23 cellular contexts compared by ENCODE assay signal in genomic region chr3:67094167-67094566, GRCh38.
DNase-seq lines count a peak whose midpoint lies in the region; ATAC-seq, FAIRE-seq and TF ChIP-seq lines count a peak whose summit lies in the region.
"Had no signal": no experiment of that assay in that cellular context is flagged by ENCODE, and none has a peak within 500 bp of the region (broad histone marks: within the 10 kb centered on the region; RNA-seq: fewer than 3 reads in every experiment).

No MANE protein-coding gene starts in this region.

- H3K36me3 ChIP-seq in GM23338 (ENCODE audit: insufficient read depth) (no peaks in the 10 kb centered on the region), hepatocyte (replicated peaks; ENCODE audit: insufficient read depth, low read depth) (no peaks in the 10 kb centered on the region), sigmoid colon (no peaks in the 10 kb centered on the region), Peyer's patch (no peaks in the 10 kb centered on the region)
- H3K36me3 ChIP-seq: BLaER1, MG63, SJCRH30 had no signal

- no peak overlapping the region for H3K4me3 Mint-ChIP-seq in GM23338
- no peak overlapping the region for H3K4me3 Mint-ChIP-seq in activated T-helper 2 cell treated with anti-CD3 and anti-CD28 coated beads, Interferon-gamma antibody, Interleukin-2, Interleukin-4, amounts not matched to agents 10 μg/mL and 5 μg/mL and 100 μg/mL, durations not matched to agents 14 hours and 24 hours and 36 hours (ENCODE audit: low read depth)
- H3K4me3 Mint-ChIP-seq: CD4-positive, alpha-beta memory T cell had no signal

- H3K36me3 Mint-ChIP-seq in GM23338 (ENCODE audit: low read depth): no peaks in the 10 kb centered on the region
- no peaks in the 10 kb centered on the region for H3K36me3 Mint-ChIP-seq in activated T-helper 2 cell treated with anti-CD3 and anti-CD28 coated beads, Interferon-gamma antibody, Interleukin-2, Interleukin-4, amounts not matched to agents 10 μg/mL and 5 μg/mL and 100 μg/mL, durations not matched to agents 14 hours and 24 hours and 36 hours (ENCODE audit: low read depth)
- H3K36me3 Mint-ChIP-seq: CD4-positive, alpha-beta memory T cell had no signal

- no peak for TF ChIP-seq POLR2A in sigmoid colon (IDR thresholded peaks at IDR 0.05)
- no peak for TF ChIP-seq POLR2A in GM12892 (IDR thresholded peaks at IDR 0.05; ENCODE audit: low read depth, low read length)
- no peak for TF ChIP-seq POLR2A in Peyer's patch (IDR thresholded peaks at IDR 0.05)

- H3K27me3 ChIP-seq in GM23338 (ENCODE audit: insufficient read depth) (no peaks in the 10 kb centered on the region), hepatocyte (no peaks in the 10 kb centered on the region), sigmoid colon (no peaks in the 10 kb centered on the region), Peyer's patch (no peaks in the 10 kb centered on the region)
- H3K27me3 ChIP-seq: BLaER1, MG63, SJCRH30 had no signal

- H3K27ac Mint-ChIP-seq in GM23338: no peak overlapping the region
- H3K27ac Mint-ChIP-seq in activated T-helper 2 cell treated with anti-CD3 and anti-CD28 coated beads, Interferon-gamma antibody, Interleukin-2, Interleukin-4, amounts not matched to agents 10 μg/mL and 5 μg/mL and 100 μg/mL, durations not matched to agents 14 hours and 24 hours and 36 hours: no peak overlapping the region
- H3K27ac Mint-ChIP-seq: CD4-positive, alpha-beta memory T cell had no signal

- intact Hi-C loops in sigmoid colon (cut with DNase I): no loop called here
- intact Hi-C loops in activated T-helper 2 cell treated with anti-CD3 and anti-CD28 coated beads, Interferon-gamma antibody, Interleukin-2, Interleukin-4, amounts not matched to agents 10 μg/mL and 5 μg/mL and 100 μg/mL, durations not matched to agents 14 hours and 24 hours and 36 hours (cut with micrococcal nuclease): no loop called here

- peaks cover 20% of the 10 kb centered on the region for H3K4me1 Mint-ChIP-seq in GM23338
- H3K4me1 Mint-ChIP-seq in activated T-helper 2 cell treated with anti-CD3 and anti-CD28 coated beads, Interferon-gamma antibody, Interleukin-2, Interleukin-4, amounts not matched to agents 10 μg/mL and 5 μg/mL and 100 μg/mL, durations not matched to agents 14 hours and 24 hours and 36 hours (ENCODE audit: low read depth): peaks cover 2% of the 10 kb centered on the region
- H3K4me1 Mint-ChIP-seq: CD4-positive, alpha-beta memory T cell had no signal

- H3K4me3 ChIP-seq in GM23338 (no peak overlapping the region), hepatocyte (no peak overlapping the region), sigmoid colon (peak overlapping the region in 1 of 4 donors; percentile 1), Peyer's patch (no peak overlapping the region)
- H3K4me3 ChIP-seq: A549, BLaER1, GM12878, MG63, SJCRH30 had no signal

- no peaks in the 10 kb centered on the region for H3K9me3 ChIP-seq in hepatocyte (ENCODE audit: low read depth)
- no peaks in the 10 kb centered on the region for H3K9me3 ChIP-seq in sigmoid colon
- no peaks in the 10 kb centered on the region for H3K9me3 ChIP-seq in Peyer's patch
- H3K9me3 ChIP-seq: A549, BLaER1, MG63, SJCRH30 had no signal

- FAIRE-seq in GM12892 (lab: Jason Lieb, UNC): no peak
- FAIRE-seq: A549, GM12878, GM19239, H1 had no signal

- TF ChIP-seq EP300 in sigmoid colon (IDR thresholded peaks at IDR 0.05): peak in 2 of 4 donors; percentile 25 to 35

- 65% methylated on average over 5 of the region's 5 CpGs for WGBS in hepatocyte (ENCODE audit: low lambda C conversion rate, missing lambda C conversion rate)
- WGBS in sigmoid colon, 2 donors: 15 to 50% methylated on average over 5 of the region's 5 CpGs

- ATAC-seq in GM23338: no peak
- ATAC-seq: A549, GM12878 had no signal

- H3K79me2 ChIP-seq in GM23338 (replicated peaks; ENCODE audit: insufficient read depth) (no peaks in the 10 kb centered on the region), hepatocyte (no peaks in the 10 kb centered on the region)

- H3K27ac ChIP-seq in GM23338 (ENCODE audit: low read depth) (no peak overlapping the region), hepatocyte (peak overlapping the region; percentile 29), sigmoid colon (peak overlapping the region in 3 of 4 donors; percentile 54 to 77 (median 72)), Peyer's patch (no peak overlapping the region)
- H3K27ac ChIP-seq: A549, BLaER1, HL-60, SJCRH30 had no signal

- H3K9me2 ChIP-seq in GM23338 (ENCODE audit: insufficient read depth): no peaks in the 10 kb centered on the region
- H3K9me2 ChIP-seq in hepatocyte (replicated peaks; ENCODE audit: insufficient read depth): no peaks in the 10 kb centered on the region

- H4K20me1 ChIP-seq in GM23338 (replicated peaks; ENCODE audit: insufficient read depth): no peaks in the 10 kb centered on the region
- H4K20me1 ChIP-seq in hepatocyte (ENCODE audit: insufficient read depth, poor library complexity, severe bottlenecking): no peaks in the 10 kb centered on the region
- H4K20me1 ChIP-seq: BLaER1 had no signal

- H3K4me1 ChIP-seq in GM23338 (ENCODE audit: insufficient read depth): peaks cover 13% of the 10 kb centered on the region; the same call in 1 of the 2 replicates
- peaks cover 6% of the 10 kb centered on the region for H3K4me1 ChIP-seq in hepatocyte (ENCODE audit: insufficient read depth)
- peaks cover 0 to 42% (median 36%) of the 10 kb centered on the region in 4 donors for H3K4me1 ChIP-seq in sigmoid colon
- no peaks in the 10 kb centered on the region for H3K4me1 ChIP-seq in Peyer's patch
- H3K4me1 ChIP-seq: A549, BLaER1, SJCRH30 had no signal

- H3F3A ChIP-seq in GM23338 (replicated peaks; ENCODE audit: low read depth): no peaks in the 10 kb centered on the region

- DNase-seq in GM23338 (ENCODE audit: low spot score): no peak
- peak; percentile 4 to 42 for DNase-seq in NOMO-1 (lab: John Stamatoyannopoulos, UW; ENCODE audit: unreplicated experiment in 2 of 2)
- no peak for DNase-seq in hepatocyte (ENCODE audit: low spot score)
- peak; percentile 51 for DNase-seq in sigmoid colon
- DNase-seq in GM12892 (ENCODE audit: insufficient read length): no peak
- no peak for DNase-seq in Peyer's patch
- DNase-seq in activated T-helper 2 cell treated with anti-CD3 and anti-CD28 coated beads, Interferon-gamma antibody, Interleukin-2, Interleukin-4, amounts not matched to agents 10 μg/mL and 5 μg/mL and 100 μg/mL, durations not matched to agents 14 hours and 24 hours and 36 hours (ENCODE audit: low spot score): no peak
- DNase-seq: CD4-positive, alpha-beta memory T cell; Kasumi-1; MG63; NCI-H1048; NCI-H1436; NCI-H2029 treated with DMSO at 0.1 percent for 48 hours; NCI-H2171 treated with DMSO at 0.1 percent for 48 hours; NCI-H446; NCI-H526 treated with DMSO at 0.1 percent for 48 hours; SJCRH30 had no signal

- peaks cover 5% of the 10 kb centered on the region for H3K27me3 Mint-ChIP-seq in GM23338 (ENCODE audit: insufficient read depth, low read depth, poor library complexity)
- H3K27me3 Mint-ChIP-seq in activated T-helper 2 cell treated with anti-CD3 and anti-CD28 coated beads, Interferon-gamma antibody, Interleukin-2, Interleukin-4, amounts not matched to agents 10 μg/mL and 5 μg/mL and 100 μg/mL, durations not matched to agents 14 hours and 24 hours and 36 hours (ENCODE audit: low read depth): peaks cover 8% of the 10 kb centered on the region

- TF ChIP-seq CTCF in GM23338 (conservative IDR thresholded peaks at IDR 0.05; ENCODE audit: low read depth in 2 of 2) (no peak), hepatocyte (IDR thresholded peaks at IDR 0.05; ENCODE audit: poor library complexity) (no peak), sigmoid colon (IDR thresholded peaks at IDR 0.05) (peak in 1 of 4 experiments; percentile 15), Peyer's patch (IDR thresholded peaks at IDR 0.05) (no peak)

- peak overlapping the region; percentile 49 for H2AFZ ChIP-seq in GM23338
- H2AFZ ChIP-seq in hepatocyte: no peak overlapping the region

- H3K4me2 ChIP-seq in GM23338 (no peak overlapping the region), hepatocyte (peak overlapping the region; percentile 41)
- H3K4me2 ChIP-seq: A549, BLaER1 had no signal

- no peaks in the 10 kb centered on the region for H3K9me3 Mint-ChIP-seq in GM23338
- H3K9me3 Mint-ChIP-seq in activated T-helper 2 cell treated with anti-CD3 and anti-CD28 coated beads, Interferon-gamma antibody, Interleukin-2, Interleukin-4, amounts not matched to agents 10 μg/mL and 5 μg/mL and 100 μg/mL, durations not matched to agents 14 hours and 24 hours and 36 hours: no peaks in the 10 kb centered on the region

TF ChIP-seq in GM23338, 12 proteins besides CTCF, POLR2A, EP300 and RAD21 (continues in another document):
- TF ChIP-seq NANOG (IDR thresholded peaks at IDR 0.05; ENCODE audit: borderline replicate concordance): no peak
- TF ChIP-seq POLR2AphosphoS5 (IDR thresholded peaks at IDR 0.05; ENCODE audit: low read depth): no peak
- no peak for TF ChIP-seq CREB1 (CRISPR knock-in tag; IDR thresholded peaks at IDR 0.05; ENCODE audit: low read depth)
- TF ChIP-seq JUNB (IDR thresholded peaks at IDR 0.05; ENCODE audit: unreplicated experiment): no peak
- TF ChIP-seq EZH2 (IDR thresholded peaks at IDR 0.05; ENCODE audit: low read depth, unreplicated experiment): no peak
- no peak for TF ChIP-seq EZH2phosphoT487 (IDR thresholded peaks at IDR 0.05; ENCODE audit: unreplicated experiment)

Comparison
In these comparisons a context has a peak if more than half of its experiments do, and no peak if none do; other contexts are left out.
1. DNase-seq: peak in NOMO-1 (2 of 2) and sigmoid colon (single experiment); none in GM23338 (single experiment), hepatocyte (single experiment), GM12892 (single experiment), Peyer's patch (0 of 3) and activated T-helper 2 cell treated with anti-CD3 and anti-CD28 coated beads, Interferon-gamma antibody, Interleukin-2, Interleukin-4, amounts not matched to agents 10 μg/mL and 5 μg/mL and 100 μg/mL, durations not matched to agents 14 hours and 24 hours and 36 hours (single experiment).
2. H3K27ac ChIP-seq: peak in hepatocyte (single experiment) and sigmoid colon (3 of 4); none in GM23338 (single experiment) and Peyer's patch (0 of 4).